ENCODE assay signal across 2 cellular contexts in genomic region chr2:131092409-131093065, GRCh38.
TF ChIP-seq lines count a peak whose summit lies in the region.

No MANE protein-coding gene starts in this region.

TF ChIP-seq in SK-N-SH treated with all-trans-retinoic acid at 6 μM for 48 hours, 23 proteins besides CTCF, POLR2A, EP300 and RAD21:
- TF ChIP-seq ZNF70 (CRISPR knock-in tag; IDR thresholded peaks at IDR 0.05) (peak; percentile 29; the same call in 1 of the 2 replicates), BACH2 (CRISPR knock-in tag; IDR thresholded peaks at IDR 0.05; ENCODE audit: borderline replicate concordance) (no peak), ZNF565 (CRISPR knock-in tag; conservative IDR thresholded peaks at IDR 0.05; ENCODE audit: low read depth) (no peak)

TF ChIP-seq in endothelial cell of umbilical vein, 7 proteins besides CTCF, POLR2A, EP300 and RAD21 (continued from another document):
- TF ChIP-seq MYC (IDR thresholded peaks at IDR 0.05; ENCODE audit: low read depth, low read length) (no peak), GATA2 (IDR thresholded peaks at IDR 0.05; ENCODE audit: insufficient read depth, insufficient read length, low read depth, low read length) (no peak), MAX (IDR thresholded peaks at IDR 0.05; ENCODE audit: insufficient read depth, insufficient read length) (no peak), FOS (IDR thresholded peaks at IDR 0.05; ENCODE audit: borderline replicate concordance, insufficient read depth, low read length) (no peak), POLR2AphosphoS5 (IDR thresholded peaks at IDR 0.05; ENCODE audit: insufficient read depth, low read depth, low read length) (no peak), EZH2 (IDR thresholded peaks at IDR 0.05; ENCODE audit: borderline replicate concordance, low read depth, low read length, severe bottlenecking) (no peak)
TF ChIP-seq in endothelial cell of umbilical vein: peak in this region for 0.
